14 cellular contexts compared by ENCODE assay signal in the genomic region with DNA sequence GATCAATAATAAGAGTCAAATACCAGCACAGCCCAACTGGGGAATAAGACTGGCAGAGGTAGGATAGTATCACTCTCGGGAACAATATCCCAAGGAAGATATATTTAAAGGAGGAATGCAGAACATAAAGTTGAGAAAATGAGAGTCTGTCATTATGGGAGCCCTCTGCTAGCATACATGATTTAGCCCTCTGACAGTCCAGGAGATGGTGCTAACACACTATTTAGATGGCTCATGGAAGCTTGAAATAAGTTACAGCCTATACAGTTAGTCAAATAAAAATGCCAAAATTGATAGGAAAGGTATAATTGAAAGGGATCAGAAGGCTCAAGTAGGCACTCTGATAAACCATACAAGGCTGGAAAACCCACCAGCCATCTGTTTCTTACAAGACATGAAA.
DNase-seq lines count a peak whose midpoint lies in the region; ATAC-seq and TF ChIP-seq lines count a peak whose summit lies in the region.
"Had no signal": no experiment of that assay in that cellular context is flagged by ENCODE, and none has a peak within 500 bp of the region (broad histone marks: within the 10 kb centered on the region; RNA-seq: fewer than 3 reads in every experiment).

No MANE protein-coding gene starts in this region.

- H3K9ac ChIP-seq in SK-N-SH, result no peak overlapping the region
- H3K9ac ChIP-seq: BLaER1 had no signal

- H3K9me2 ChIP-seq in SK-N-SH, result no peaks in the 10 kb centered on the region

- TF ChIP-seq POLR2A in uterus (IDR thresholded peaks at IDR 0.05), result no peak

- no peaks in the 10 kb centered on the region for H3K36me3 ChIP-seq in cardiac muscle cell
- no peaks in the 10 kb centered on the region for H3K36me3 ChIP-seq in SK-N-SH (replicated peaks in 1 of 2; ENCODE audit: control insufficient read depth in 1 of 2, insufficient read depth in 2 of 2, low read length in 1 of 2)
- H3K36me3 ChIP-seq in uterus, result no peaks in the 10 kb centered on the region
- H3K36me3 ChIP-seq: BLaER1 had no signal

- H3K4me3 ChIP-seq in cardiac muscle cell, result no peak overlapping the region
- H3K4me3 ChIP-seq in SK-N-SH (ENCODE audit: low read depth in 2 of 2, low read length in 1 of 2), result no peak overlapping the region
- no peak overlapping the region for H3K4me3 ChIP-seq in uterus
- H3K4me3 ChIP-seq: BLaER1 had no signal

- DNase-seq in cardiac muscle cell (ENCODE audit: low read depth in 1 of 2, low spot score in 1 of 2) (peak in 1 of 2 donors; percentile 63), Right ventricle myocardium inferior (ENCODE audit: missing footprints) (no peak), SK-N-SH (no peak), fibroblast of peridontal ligament (ENCODE audit: extremely low read depth) (peak; percentile 80), LoVo (ENCODE audit: low spot score) (no peak), uterus (no peak), nucleus accumbens (lab: John Stamatoyannopoulos, UW) (no peak)
- no peak for DNase-seq in stimulated activated naive CD4-positive, alpha-beta T cell treated with Interleukin-2 at 50 U/mL for 16 hours (lab: John Stamatoyannopoulos, UW)
- DNase-seq: cortex of kidney, NCI-H1436 treated with DMSO at 0.1 percent for 48 hours, nephron progenitor cell had no signal

- no peaks in the 10 kb centered on the region for H4K20me1 ChIP-seq in SK-N-SH (ENCODE audit: insufficient read depth)
- H4K20me1 ChIP-seq: BLaER1 had no signal

- H3K79me2 ChIP-seq in SK-N-SH (ENCODE audit: insufficient read depth), result no peaks in the 10 kb centered on the region

- TF ChIP-seq CTCF in cardiac muscle cell (IDR thresholded peaks at IDR 0.05; ENCODE audit: low read depth, low read length), result peak; percentile 49
- TF ChIP-seq CTCF in SK-N-SH (IDR thresholded peaks at IDR 0.05), result peak; percentile 41
- TF ChIP-seq CTCF in uterus (IDR thresholded peaks at IDR 0.05), result no peak

- peak; percentile 38 for TF ChIP-seq RAD21 in SK-N-SH (IDR thresholded peaks at IDR 0.05; ENCODE audit: low read length)

- intact Hi-C loops in Right ventricle myocardium inferior (cut with DNase I), result no loop called here
- intact Hi-C loops in uterus (cut with DNase I; ENCODE audit: low total_unique reads), result no loop called here

- no peak overlapping the region for H2AFZ ChIP-seq in SK-N-SH (ENCODE audit: low read depth)

- no peak for TF ChIP-seq EP300 in SK-N-SH (IDR thresholded peaks at IDR 0.05; ENCODE audit: borderline replicate concordance in 1 of 2, low read depth in 1 of 2, low read length in 1 of 2)

- CTCF ChIA-PET in SK-N-SH (lab: Yijun Ruan, JAX), result interaction anchor here (1.0 kb wide), 1 partner anchor 53 kb away, joined by 3 read pairs; no protein-coding TSS in a partner anchor

- H3K27ac ChIP-seq in cardiac muscle cell, result no peak overlapping the region
- no peak overlapping the region for H3K27ac ChIP-seq in SK-N-SH (ENCODE audit: low read depth in 2 of 2, low read length in 1 of 2)
- no peak overlapping the region for H3K27ac ChIP-seq in uterus
- H3K27ac ChIP-seq: BLaER1 had no signal

- H3K27me3 ChIP-seq in cardiac muscle cell (no peaks in the 10 kb centered on the region), SK-N-SH (ENCODE audit: insufficient read depth) (no peaks in the 10 kb centered on the region), uterus (no peaks in the 10 kb centered on the region)
- H3K27me3 ChIP-seq: BLaER1 had no signal

- WGBS in SK-N-SH (ENCODE audit: low lambda C conversion rate), result 63% methylated on average over 1 of the region's 1 CpG

- H3K9me3 ChIP-seq in cardiac muscle cell (ENCODE audit: low read depth), result no peaks in the 10 kb centered on the region
- H3K9me3 ChIP-seq in SK-N-SH, result no peaks in the 10 kb centered on the region
- H3K9me3 ChIP-seq in uterus, result no peaks in the 10 kb centered on the region
- H3K9me3 ChIP-seq: BLaER1 had no signal

- no peak for ATAC-seq in Right ventricle myocardium inferior
- ATAC-seq: activated CD4-positive, CD25-positive, alpha-beta regulatory T cell treated with anti-CD3 and anti-CD28 coated beads, Interleukin-2, amount 50 U/mL, for 24 hours; activated T-helper 17 cell treated with anti-CD3 and anti-CD28 coated beads, Interleukin-2, amount 50 U/mL, for 72 hours had no signal

- no peaks in the 10 kb centered on the region for H3F3A ChIP-seq in SK-N-SH (replicated peaks; ENCODE audit: insufficient read depth)

- POLR2A ChIA-PET in SK-N-SH (lab: Yijun Ruan, JAX), result no interaction called here

- no peak overlapping the region for H3K4me2 ChIP-seq in SK-N-SH
- H3K4me2 ChIP-seq: BLaER1 had no signal

- H3K4me1 ChIP-seq in cardiac muscle cell (ENCODE audit: low read depth) (no peaks in the 10 kb centered on the region), SK-N-SH (ENCODE audit: control insufficient read depth in 1 of 2, insufficient read depth in 2 of 2, low read depth in 1 of 2, low read length in 1 of 2) (no peaks in the 10 kb centered on the region), uterus (no peaks in the 10 kb centered on the region)
- H3K4me1 ChIP-seq: BLaER1 had no signal

TF ChIP-seq in SK-N-SH, 30 proteins besides CTCF, POLR2A, EP300 and RAD21:
- TF ChIP-seq MEF2A (IDR thresholded peaks at IDR 0.05; ENCODE audit: borderline replicate concordance, low read depth) (no peak), POLR2AphosphoS5 (IDR thresholded peaks at IDR 0.05; ENCODE audit: low read depth, low read length) (no peak), TCF12 (IDR thresholded peaks at IDR 0.05) (no peak), GABPA (IDR thresholded peaks at IDR 0.05; ENCODE audit: low read depth) (no peak), RCOR1 (IDR thresholded peaks at IDR 0.05; ENCODE audit: low read length) (no peak), SIN3A (IDR thresholded peaks at IDR 0.05; ENCODE audit: borderline replicate concordance, low read depth, low read length) (no peak), FOXM1 (IDR thresholded peaks at IDR 0.05; ENCODE audit: low read depth) (no peak), FOXJ3 (CRISPR knock-in tag; IDR thresholded peaks at IDR 0.05) (no peak)
- TF ChIP-seq, protein P1, sequence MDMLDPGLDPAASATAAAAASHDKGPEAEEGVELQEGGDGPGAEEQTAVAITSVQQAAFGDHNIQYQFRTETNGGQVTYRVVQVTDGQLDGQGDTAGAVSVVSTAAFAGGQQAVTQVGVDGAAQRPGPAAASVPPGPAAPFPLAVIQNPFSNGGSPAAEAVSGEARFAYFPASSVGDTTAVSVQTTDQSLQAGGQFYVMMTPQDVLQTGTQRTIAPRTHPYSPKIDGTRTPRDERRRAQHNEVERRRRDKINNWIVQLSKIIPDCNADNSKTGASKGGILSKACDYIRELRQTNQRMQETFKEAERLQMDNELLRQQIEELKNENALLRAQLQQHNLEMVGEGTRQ (IDR thresholded peaks at IDR 0.05; ENCODE audit: borderline replicate concordance, low read depth, low read length), result no peak
- TF ChIP-seq, protein P2, sequence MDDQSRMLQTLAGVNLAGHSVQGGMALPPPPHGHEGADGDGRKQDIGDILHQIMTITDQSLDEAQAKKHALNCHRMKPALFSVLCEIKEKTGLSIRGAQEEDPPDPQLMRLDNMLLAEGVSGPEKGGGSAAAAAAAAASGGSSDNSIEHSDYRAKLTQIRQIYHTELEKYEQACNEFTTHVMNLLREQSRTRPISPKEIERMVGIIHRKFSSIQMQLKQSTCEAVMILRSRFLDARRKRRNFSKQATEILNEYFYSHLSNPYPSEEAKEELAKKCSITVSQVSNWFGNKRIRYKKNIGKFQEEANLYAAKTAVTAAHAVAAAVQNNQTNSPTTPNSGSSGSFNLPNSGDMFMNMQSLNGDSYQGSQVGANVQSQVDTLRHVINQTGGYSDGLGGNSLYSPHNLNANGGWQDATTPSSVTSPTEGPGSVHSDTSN (IDR thresholded peaks at IDR 0.05), result no peak
- TF ChIP-seq, protein P3, sequence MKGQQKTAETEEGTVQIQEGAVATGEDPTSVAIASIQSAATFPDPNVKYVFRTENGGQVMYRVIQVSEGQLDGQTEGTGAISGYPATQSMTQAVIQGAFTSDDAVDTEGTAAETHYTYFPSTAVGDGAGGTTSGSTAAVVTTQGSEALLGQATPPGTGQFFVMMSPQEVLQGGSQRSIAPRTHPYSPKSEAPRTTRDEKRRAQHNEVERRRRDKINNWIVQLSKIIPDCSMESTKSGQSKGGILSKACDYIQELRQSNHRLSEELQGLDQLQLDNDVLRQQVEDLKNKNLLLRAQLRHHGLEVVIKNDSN (IDR thresholded peaks at IDR 0.05; ENCODE audit: borderline replicate concordance, low read depth), result no peak
TF ChIP-seq in SK-N-SH: peak in this region for 0.

Comparison
In these comparisons a context has a peak if more than half of its experiments do, and no peak if none do; other contexts are left out.
1. CTCF ChIP-seq: peak in cardiac muscle cell (single experiment) and SK-N-SH (single experiment); none in uterus (0 of 4).